10 cellular contexts compared by ENCODE assay signal in the genomic region with DNA sequence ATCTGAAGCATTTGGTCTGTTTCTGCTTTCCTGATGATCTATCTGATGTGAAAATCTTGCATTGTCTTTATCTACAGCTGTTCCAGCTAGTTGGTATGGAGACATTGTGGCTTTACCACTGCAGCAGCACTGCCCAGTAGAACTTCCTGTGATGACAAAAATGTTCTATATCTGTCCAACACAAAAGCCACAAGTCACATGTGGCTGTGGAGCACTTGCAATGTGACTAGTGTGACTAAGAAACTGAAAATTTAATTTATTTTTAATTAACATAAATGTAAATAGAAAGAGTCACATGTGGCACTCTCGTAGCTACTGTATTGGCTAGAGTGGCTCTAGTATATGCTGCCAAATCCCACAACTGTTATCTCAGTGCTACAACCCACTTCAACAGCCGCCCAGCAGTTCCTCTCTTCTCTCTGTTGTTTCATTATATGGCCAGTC.
A peak's percentile ranks its signal among the peaks of the same experiment; 100 is the strongest.
DNase-seq lines count a peak whose midpoint lies in the region; ATAC-seq and FAIRE-seq lines count a peak whose summit lies in the region.
"Had no signal": no experiment of that assay in that cellular context is flagged by ENCODE, and none has a peak within 500 bp of the region (broad histone marks: within the 10 kb centered on the region; RNA-seq: fewer than 3 reads in every experiment).

No MANE protein-coding gene starts in this region.

- FAIRE-seq in RCC 7860 (lab: Jason Lieb, UNC): no peak
- FAIRE-seq: bronchial epithelial cell had no signal

- peak; percentile 4 for DNase-seq in EL
- DNase-seq in amniotic epithelial cell (ENCODE audit: low read depth): peak; percentile 1
- no peak for DNase-seq in HCEC 1CT
- DNase-seq in NCI-H1694 treated with DMSO at 0.1 percent for 48 hours (lab: John Stamatoyannopoulos, UW): no peak
- no peak for DNase-seq in activated T-cell treated with anti-CD3 and anti-CD28 coated beads, Interleukin-2, amount 50 U/mL, for 1 hour
- DNase-seq in RCC 7860 (ENCODE audit: low spot score): no peak

- peak; percentile 90 for ATAC-seq in GM21367 (IDR thresholded peaks at IDR 0.05; ENCODE audit: unreplicated experiment)
- ATAC-seq in HG03521 (IDR thresholded peaks at IDR 0.05; ENCODE audit: unreplicated experiment): peak; percentile 86
- ATAC-seq: HCT116 had no signal

Comparison
In these comparisons a context has a peak if more than half of its experiments do, and no peak if none do; other contexts are left out.
1. DNase-seq: peak in EL (single experiment) and amniotic epithelial cell (single experiment); none in HCEC 1CT (single experiment), NCI-H1694 treated with DMSO at 0.1 percent for 48 hours (single experiment), activated T-cell treated with anti-CD3 and anti-CD28 coated beads, Interleukin-2, amount 50 U/mL, for 1 hour (single experiment) and RCC 7860 (single experiment).